14 cellular contexts compared by ENCODE assay signal in genomic region chr1:94634977-94635416, GRCh38.
DNase-seq lines count a peak whose midpoint lies in the region; ATAC-seq and TF ChIP-seq lines count a peak whose summit lies in the region.
"Had no signal": no experiment of that assay in that cellular context is flagged by ENCODE, and none has a peak within 500 bp of the region (broad histone marks: within the 10 kb centered on the region; RNA-seq: fewer than 3 reads in every experiment).

No MANE protein-coding gene starts in this region.

- H3K4me2 ChIP-seq in DND-41 (ENCODE audit: insufficient read depth, low read length) = no peak overlapping the region
- H3K4me2 ChIP-seq in osteoblast (ENCODE audit: insufficient read depth, low read length) = no peak overlapping the region

- TF ChIP-seq CTCF in DND-41 (IDR thresholded peaks at IDR 0.05; ENCODE audit: borderline replicate concordance, extremely low read depth, low read length, poor library complexity, severe bottlenecking) (no peak), brain microvascular endothelial cell (IDR thresholded peaks at IDR 0.05; ENCODE audit: low read depth, low read length, missing control alignments) (peak; percentile 28), osteoblast (IDR thresholded peaks at IDR 0.05; ENCODE audit: extremely low read depth, low read depth, low read length) (peak; percentile 11)

- DNase-seq in DND-41 (no peak), M059J (ENCODE audit: low read depth) (peak; percentile 74), brain microvascular endothelial cell (no peak), osteoblast (ENCODE audit: insufficient read length, low spot score, missing footprints) (no peak), DMS79 treated with DMSO at 0.1 percent for 48 hours (lab: John Stamatoyannopoulos, UW) (no peak)
- DNase-seq: activated CD4-positive, alpha-beta memory T cell treated with anti-CD3 and anti-CD28 coated beads for 36 hours; activated gamma-delta T cell; GF-D8; posterior cingulate gyrus; stimulated activated naive CD8-positive, alpha-beta T cell treated with anti-CD3 and anti-CD28 coated beads, Interleukin-15, Interleukin-2, amounts not matched to agents 100 U/mL and 50 U/mL, for 24 hours had no signal

- in situ Hi-C loops in brain microvascular endothelial cell (cut with HindIII; ENCODE audit: low pct_ligation_motif_present, low sequenced_read_pairs) = no loop called here

- peaks cover 5% of the 10 kb centered on the region for H3K4me1 ChIP-seq in DND-41 (ENCODE audit: insufficient read depth, low read length)
- no peaks in the 10 kb centered on the region for H3K4me1 ChIP-seq in osteoblast (ENCODE audit: insufficient read depth, low read length)

- H2AFZ ChIP-seq in DND-41 (ENCODE audit: low read depth, low read length) = no peak overlapping the region
- no peak overlapping the region for H2AFZ ChIP-seq in osteoblast (ENCODE audit: low read length)

- H3K9ac ChIP-seq in DND-41 (ENCODE audit: low read depth, low read length) = no peak overlapping the region

- H3K27ac ChIP-seq in DND-41 (ENCODE audit: low read length) = no peak overlapping the region
- no peak overlapping the region for H3K27ac ChIP-seq in brain microvascular endothelial cell
- no peak overlapping the region for H3K27ac ChIP-seq in osteoblast (ENCODE audit: low read depth, low read length)
- H3K27ac ChIP-seq: C4-2B had no signal

- H3K9me3 ChIP-seq in DND-41 (ENCODE audit: insufficient read depth, low read length, severe bottlenecking) (no peaks in the 10 kb centered on the region), osteoblast (ENCODE audit: low read depth, low read length) (no peaks in the 10 kb centered on the region)

- H3K36me3 ChIP-seq in DND-41 (ENCODE audit: insufficient read depth, low read length) (no peaks in the 10 kb centered on the region), brain microvascular endothelial cell (replicated peaks) (no peaks in the 10 kb centered on the region), osteoblast (ENCODE audit: insufficient read depth, low read length) (no peaks in the 10 kb centered on the region)

- H3K79me2 ChIP-seq in DND-41 (ENCODE audit: insufficient read depth, low read length) (no peaks in the 10 kb centered on the region), osteoblast (ENCODE audit: insufficient read depth, low read length) (no peaks in the 10 kb centered on the region)

- H3K27me3 ChIP-seq in DND-41 (ENCODE audit: insufficient read depth, low read length, poor library complexity) (no peaks in the 10 kb centered on the region), brain microvascular endothelial cell (replicated peaks) (no peaks in the 10 kb centered on the region), osteoblast (ENCODE audit: insufficient read depth, low read length) (peaks cover 3% of the 10 kb centered on the region)

- H4K20me1 ChIP-seq in DND-41 (ENCODE audit: insufficient read depth, low read length) (no peaks in the 10 kb centered on the region), osteoblast (ENCODE audit: insufficient read depth, low read length) (no peaks in the 10 kb centered on the region)

- H3K4me3 ChIP-seq in DND-41 (ENCODE audit: low read depth in 1 of 2, low read length in 2 of 2) (no peak overlapping the region), brain microvascular endothelial cell (ENCODE audit: low read depth, low read length) (no peak overlapping the region), osteoblast (ENCODE audit: insufficient read depth, low read length) (no peak overlapping the region)

- ATAC-seq in DND-41 (ENCODE audit: insufficient read depth, low read depth) = peak; percentile 44; the same call in 1 of the 3 replicates
- no peak for ATAC-seq in HG03139 (IDR thresholded peaks at IDR 0.05; ENCODE audit: unreplicated experiment)
- no peak for ATAC-seq in GM21619 (IDR thresholded peaks at IDR 0.05; ENCODE audit: unreplicated experiment)
- ATAC-seq in HG02981 (IDR thresholded peaks at IDR 0.05; ENCODE audit: unreplicated experiment) = no peak
- ATAC-seq: stimulated activated naive CD8-positive, alpha-beta T cell treated with anti-CD3 and anti-CD28 coated beads, Interleukin-15, Interleukin-2, amounts not matched to agents 100 U/mL and 50 U/mL, for 24 hours had no signal
